In genomic region chr1:74343191-74343590, GRCh38 we compare ENCODE assay signal across 13 cellular contexts.
DNase-seq lines count a peak whose midpoint lies in the region; ATAC-seq and TF ChIP-seq lines count a peak whose summit lies in the region.
"Had no signal": no experiment of that assay in that cellular context is flagged by ENCODE, and none has a peak within 500 bp of the region (broad histone marks: within the 10 kb centered on the region; RNA-seq: fewer than 3 reads in every experiment).

No MANE protein-coding gene starts in this region.

- H3K4me1 ChIP-seq in A673 (ENCODE audit: insufficient read depth, low read length, poor library complexity, severe bottlenecking): no peaks in the 10 kb centered on the region
- H3K4me1 ChIP-seq in CD4-positive, alpha-beta memory T cell (ENCODE audit: insufficient read depth, low read length): no peaks in the 10 kb centered on the region

- H3K36me3 Mint-ChIP-seq in naive thymus-derived CD8-positive, alpha-beta T cell: no peaks in the 10 kb centered on the region
- H3K36me3 Mint-ChIP-seq in CD4-positive, alpha-beta memory T cell: no peaks in the 10 kb centered on the region
- H3K36me3 Mint-ChIP-seq: activated naive CD8-positive, alpha-beta T cell treated with anti-CD3 and anti-CD28 coated beads for 36 hours; type B pancreatic cell had no signal

- H3K27me3 Mint-ChIP-seq in naive thymus-derived CD8-positive, alpha-beta T cell: no peaks in the 10 kb centered on the region
- no peaks in the 10 kb centered on the region for H3K27me3 Mint-ChIP-seq in CD4-positive, alpha-beta memory T cell
- H3K27me3 Mint-ChIP-seq: activated naive CD8-positive, alpha-beta T cell treated with anti-CD3 and anti-CD28 coated beads for 36 hours had no signal

- intact Hi-C loops in A673 (cut with micrococcal nuclease; ENCODE audit: unreplicated experiment): no loop called here
- intact Hi-C loops in left ventricle myocardium superior (cut with micrococcal nuclease): no loop called here
- intact Hi-C loops in CD4-positive, alpha-beta memory T cell (cut with micrococcal nuclease): no loop called here

- no peak overlapping the region for H3K27ac Mint-ChIP-seq in naive thymus-derived CD8-positive, alpha-beta T cell
- no peak overlapping the region for H3K27ac Mint-ChIP-seq in CD4-positive, alpha-beta memory T cell
- H3K27ac Mint-ChIP-seq: activated naive CD8-positive, alpha-beta T cell treated with anti-CD3 and anti-CD28 coated beads for 36 hours; endodermal cell; type B pancreatic cell had no signal

- H3K27ac ChIP-seq in A673 (ENCODE audit: low read depth, low read length, poor library complexity, severe bottlenecking): no peak overlapping the region
- H3K27ac ChIP-seq in CD4-positive, alpha-beta memory T cell (ENCODE audit: low read depth, low read length): no peak overlapping the region
- H3K27ac ChIP-seq: PC-9 had no signal

- H3K4me3 ChIP-seq in A673 (ENCODE audit: low read depth, low read length, poor library complexity, severe bottlenecking): no peak overlapping the region
- H3K4me3 ChIP-seq in CD4-positive, alpha-beta memory T cell (ENCODE audit: low read length in 2 of 2): no peak overlapping the region
- H3K4me3 ChIP-seq: PC-9 had no signal

- TF ChIP-seq CTCF in A673 (conservative IDR thresholded peaks at IDR 0.05; ENCODE audit: low read depth, low read length): no peak

- no peaks in the 10 kb centered on the region for H3K9me3 ChIP-seq in A673 (ENCODE audit: low read depth, low read length, poor library complexity, severe bottlenecking)
- no peaks in the 10 kb centered on the region for H3K9me3 ChIP-seq in CD4-positive, alpha-beta memory T cell (ENCODE audit: control insufficient read depth in 1 of 2, low read length in 2 of 2)

- POLR2A ChIA-PET in A673 (lab: Charles Lee; ENCODE audit: low non-redundant PET): no interaction called here
- POLR2A ChIA-PET in naive thymus-derived CD8-positive, alpha-beta T cell (lab: Charles Lee): no interaction called here
- POLR2A ChIA-PET in CD4-positive, alpha-beta memory T cell (lab: Charles Lee; ENCODE audit: partially characterized antibody): no interaction called here

- no TSS peak for BruUV-seq in A673 (replicated peaks; lab: Mats Ljungman, UMichigan)

- H3K4me1 Mint-ChIP-seq in naive thymus-derived CD8-positive, alpha-beta T cell: peaks cover 0 to 2% (median 0%) of the 10 kb centered on the region in 4 donors
- no peaks in the 10 kb centered on the region for H3K4me1 Mint-ChIP-seq in CD4-positive, alpha-beta memory T cell
- H3K4me1 Mint-ChIP-seq: activated naive CD8-positive, alpha-beta T cell treated with anti-CD3 and anti-CD28 coated beads for 36 hours; endodermal cell had no signal

- H3K4me3 Mint-ChIP-seq in naive thymus-derived CD8-positive, alpha-beta T cell: no peak overlapping the region
- no peak overlapping the region for H3K4me3 Mint-ChIP-seq in CD4-positive, alpha-beta memory T cell
- H3K4me3 Mint-ChIP-seq: activated naive CD8-positive, alpha-beta T cell treated with anti-CD3 and anti-CD28 coated beads for 36 hours; endodermal cell; type B pancreatic cell had no signal

- peak; percentile 69 for DNase-seq in A673 (ENCODE audit: low spot score)
- peak; percentile 68 for DNase-seq in NCI-H146 (lab: John Stamatoyannopoulos, UW)
- DNase-seq in OCI-M1 (lab: John Stamatoyannopoulos, UW): peak; percentile 8
- DNase-seq in left ventricle myocardium superior: peak; percentile 34
- DNase-seq in naive thymus-derived CD8-positive, alpha-beta T cell: no peak
- no peak for DNase-seq in CD4-positive, alpha-beta memory T cell
- DNase-seq in stimulated activated CD4-positive, alpha-beta T cell treated with anti-CD3 and anti-CD28 coated beads, Interleukin-4, amount 100 ng/mL, for 4 hours: no peak
- DNase-seq: activated CD4-positive, alpha-beta T cell treated with anti-CD3 and anti-CD28 coated beads for 4 hours; activated naive CD8-positive, alpha-beta T cell treated with anti-CD3 and anti-CD28 coated beads for 36 hours; endodermal cell; PC-9 had no signal

- CTCF ChIA-PET in A673 (lab: Charles Lee): no interaction called here
- CTCF ChIA-PET in CD4-positive, alpha-beta memory T cell (lab: Charles Lee; ENCODE audit: partially characterized antibody): interaction anchor here (0.5 kb wide), 1 partner anchor 437 kb away, joined by 3 read pairs; no protein-coding TSS in a partner anchor

- H3K9me3 Mint-ChIP-seq in naive thymus-derived CD8-positive, alpha-beta T cell: no peaks in the 10 kb centered on the region
- H3K9me3 Mint-ChIP-seq in CD4-positive, alpha-beta memory T cell: no peaks in the 10 kb centered on the region
- H3K9me3 Mint-ChIP-seq: type B pancreatic cell had no signal

- ATAC-seq in left ventricle myocardium superior (peak; percentile 33), HG03045 (IDR thresholded peaks at IDR 0.05; ENCODE audit: unreplicated experiment) (no peak)
- ATAC-seq in naive thymus-derived CD8-positive, alpha-beta T cell: no peak

- no peaks in the 10 kb centered on the region for H3K36me3 ChIP-seq in A673 (ENCODE audit: insufficient read depth, low read length, poor library complexity, severe bottlenecking)
- H3K36me3 ChIP-seq in CD4-positive, alpha-beta memory T cell (ENCODE audit: insufficient read depth, low read length): no peaks in the 10 kb centered on the region

- no peaks in the 10 kb centered on the region for H3K27me3 ChIP-seq in A673 (replicated peaks; ENCODE audit: insufficient read depth, low read depth, low read length, poor library complexity)
- no peaks in the 10 kb centered on the region for H3K27me3 ChIP-seq in CD4-positive, alpha-beta memory T cell (ENCODE audit: insufficient read depth, low read length)

Comparison
In these comparisons a context has a peak if more than half of its experiments do, and no peak if none do; other contexts are left out.
1. DNase-seq: peak in A673 (single experiment), NCI-H146 (single experiment), OCI-M1 (single experiment) and left ventricle myocardium superior (single experiment); none in naive thymus-derived CD8-positive, alpha-beta T cell (0 of 10), CD4-positive, alpha-beta memory T cell (0 of 5) and stimulated activated CD4-positive, alpha-beta T cell treated with anti-CD3 and anti-CD28 coated beads, Interleukin-4, amount 100 ng/mL, for 4 hours (0 of 2).